10 cellular contexts compared by ENCODE assay signal in the genomic region with DNA sequence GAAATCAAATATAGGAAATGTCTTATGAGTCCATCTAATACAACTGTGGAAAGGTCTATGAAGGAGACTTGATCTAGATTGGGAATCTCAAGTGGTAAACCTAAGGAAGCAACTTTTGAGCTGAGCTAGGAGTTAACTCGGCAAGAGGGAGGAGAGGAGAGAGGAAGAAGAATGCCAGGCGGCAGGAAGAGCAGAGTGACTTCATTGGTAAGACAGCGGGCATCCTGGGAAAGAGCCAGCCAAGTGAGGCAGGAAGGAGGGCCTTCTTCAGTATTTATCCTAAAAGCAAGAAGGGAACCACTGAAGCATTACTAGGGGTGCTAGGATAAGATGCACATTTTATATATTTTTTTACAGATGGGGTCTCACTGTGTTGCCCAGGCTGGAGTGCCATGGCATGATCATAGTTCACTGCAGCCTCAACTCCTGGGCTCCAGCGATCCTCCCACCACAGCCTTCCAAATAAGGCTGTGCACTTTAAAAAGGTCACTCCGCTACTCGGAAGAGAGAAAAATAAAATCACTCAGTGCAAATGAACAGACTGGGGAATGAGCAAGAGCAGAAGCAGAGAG. TPM values are rescaled to one million over a fixed set of nuclear protein-coding genes. Genes with fewer than 3 reads are reported as not detected.
DNase-seq lines count a peak whose midpoint lies in the region; ATAC-seq lines count a peak whose summit lies in the region.
"Had no signal": no experiment of that assay in that cellular context is flagged by ENCODE, and none has a peak within 500 bp of the region (broad histone marks: within the 10 kb centered on the region; RNA-seq: fewer than 3 reads in every experiment).

No MANE protein-coding gene starts in this region.

- no peaks in the 10 kb centered on the region for H3K9me3 Mint-ChIP-seq in stimulated activated naive CD8-positive, alpha-beta T cell treated with anti-CD3 and anti-CD28 coated beads, Interleukin-15, Interleukin-2, amounts not matched to agents 100 ng/mL and 50 ng/mL, for 24 hours
- no peaks in the 10 kb centered on the region for H3K9me3 Mint-ChIP-seq in activated naive CD8-positive, alpha-beta T cell treated with anti-CD3 and anti-CD28 coated beads for 36 hours
- no peaks in the 10 kb centered on the region for H3K9me3 Mint-ChIP-seq in memory B cell

- no peaks in the 10 kb centered on the region for H3K27me3 Mint-ChIP-seq in stimulated activated naive CD8-positive, alpha-beta T cell treated with anti-CD3 and anti-CD28 coated beads, Interleukin-15, Interleukin-2, amounts not matched to agents 100 ng/mL and 50 ng/mL, for 24 hours
- peaks cover 1% of the 10 kb centered on the region for H3K27me3 Mint-ChIP-seq in activated naive CD8-positive, alpha-beta T cell treated with anti-CD3 and anti-CD28 coated beads for 36 hours
- peaks cover 1% of the 10 kb centered on the region for H3K27me3 Mint-ChIP-seq in memory B cell

- peak overlapping the region; percentile 95 for H3K4me3 Mint-ChIP-seq in stimulated activated naive CD8-positive, alpha-beta T cell treated with anti-CD3 and anti-CD28 coated beads, Interleukin-15, Interleukin-2, amounts not matched to agents 100 ng/mL and 50 ng/mL, for 24 hours
- H3K4me3 Mint-ChIP-seq in activated naive CD8-positive, alpha-beta T cell treated with anti-CD3 and anti-CD28 coated beads for 36 hours = peak overlapping the region; percentile 93
- peak overlapping the region; percentile 93 for H3K4me3 Mint-ChIP-seq in memory B cell

- peaks cover 45% of the 10 kb centered on the region for H3K4me1 Mint-ChIP-seq in stimulated activated naive CD8-positive, alpha-beta T cell treated with anti-CD3 and anti-CD28 coated beads, Interleukin-15, Interleukin-2, amounts not matched to agents 100 ng/mL and 50 ng/mL, for 24 hours (ENCODE audit: low read depth)
- H3K4me1 Mint-ChIP-seq in activated naive CD8-positive, alpha-beta T cell treated with anti-CD3 and anti-CD28 coated beads for 36 hours = peaks cover 36% of the 10 kb centered on the region
- peaks cover 25% of the 10 kb centered on the region for H3K4me1 Mint-ChIP-seq in memory B cell

- peaks cover 27% of the 10 kb centered on the region for H3K36me3 Mint-ChIP-seq in stimulated activated naive CD8-positive, alpha-beta T cell treated with anti-CD3 and anti-CD28 coated beads, Interleukin-15, Interleukin-2, amounts not matched to agents 100 ng/mL and 50 ng/mL, for 24 hours (ENCODE audit: low read depth)
- peaks cover 21% of the 10 kb centered on the region for H3K36me3 Mint-ChIP-seq in activated naive CD8-positive, alpha-beta T cell treated with anti-CD3 and anti-CD28 coated beads for 36 hours
- peaks cover 6% of the 10 kb centered on the region for H3K36me3 Mint-ChIP-seq in memory B cell

- no peak for ATAC-seq in stimulated activated naive CD8-positive, alpha-beta T cell treated with anti-CD3 and anti-CD28 coated beads, Interleukin-15, Interleukin-2, amounts not matched to agents 100 U/mL and 50 U/mL, for 24 hours
- no peak for ATAC-seq in memory B cell (ENCODE audit: low read depth)
- no peak for ATAC-seq in GM18858 (IDR thresholded peaks at IDR 0.05; ENCODE audit: unreplicated experiment)

- H3K27ac Mint-ChIP-seq in stimulated activated naive CD8-positive, alpha-beta T cell treated with anti-CD3 and anti-CD28 coated beads, Interleukin-15, Interleukin-2, amounts not matched to agents 100 ng/mL and 50 ng/mL, for 24 hours = peak overlapping the region; percentile 55
- H3K27ac Mint-ChIP-seq in activated naive CD8-positive, alpha-beta T cell treated with anti-CD3 and anti-CD28 coated beads for 36 hours = peak overlapping the region; percentile 83
- H3K27ac Mint-ChIP-seq in memory B cell = peak overlapping the region; percentile 35

- DNase-seq in stimulated activated naive CD8-positive, alpha-beta T cell treated with anti-CD3 and anti-CD28 coated beads, Interleukin-15, Interleukin-2, amounts not matched to agents 100 U/mL and 50 U/mL, for 24 hours = no peak
- no peak for DNase-seq in activated naive CD8-positive, alpha-beta T cell treated with anti-CD3 and anti-CD28 coated beads for 36 hours
- no peak for DNase-seq in memory B cell (ENCODE audit: low spot score in 2 of 2)
- no peak for DNase-seq in RPMI8226
- no peak for DNase-seq in NOMO-1 treated with DMSO at 0.1 percent for 48 hours (lab: John Stamatoyannopoulos, UW; ENCODE audit: unreplicated experiment)
- no peak for DNase-seq in activated CD8-positive, alpha-beta memory T cell treated with anti-CD3 and anti-CD28 coated beads, Interleukin-2, amount 50 U/mL, for 4 hours
- DNase-seq: GDM1, SHP77 had no signal

RNA-seq across cellular contexts. Expression of a gene that starts 2.0 kb away (rescaled TPM):
- total RNA-seq in activated naive CD8-positive, alpha-beta T cell treated with anti-CD3 and anti-CD28 coated beads for 36 hours = 10 to 100 TPM; 65.6 to 66.2 TPM

RNA-seq across cellular contexts. Expression of a gene that starts 22.9 kb away (rescaled TPM):
- 10 to 100 TPM; 30.4 to 32.2 TPM for total RNA-seq in activated naive CD8-positive, alpha-beta T cell treated with anti-CD3 and anti-CD28 coated beads for 36 hours

RNA-seq across cellular contexts. Expression of a gene that starts 33.4 kb away (rescaled TPM):
- total RNA-seq in activated naive CD8-positive, alpha-beta T cell treated with anti-CD3 and anti-CD28 coated beads for 36 hours = 100 to 1,000 TPM; 107 to 108 TPM
